ENCODE assay signal across 9 cellular contexts in genomic region chr22:42719656-42720262, GRCh38. TPM values are rescaled to one million over a fixed set of nuclear protein-coding genes. Genes with fewer than 3 reads are reported as not detected.
DNase-seq lines count a peak whose midpoint lies in the region; TF ChIP-seq lines count a peak whose summit lies in the region.
"Had no signal": no experiment of that assay in that cellular context is flagged by ENCODE, and none has a peak within 500 bp of the region (broad histone marks: within the 10 kb centered on the region; RNA-seq: fewer than 3 reads in every experiment).

No MANE protein-coding gene starts in this region.

- H3K9me3 ChIP-seq in iPS-20b (ENCODE audit: insufficient read depth, low read depth, low read length), result no peaks in the 10 kb centered on the region
- H3K9me3 ChIP-seq in stomach, result no peaks in the 10 kb centered on the region

- H3K27me3 ChIP-seq in iPS-20b (ENCODE audit: insufficient read depth, low read length), result peaks cover 52% of the 10 kb centered on the region
- peaks cover 0 to 43% (median 14%) of the 10 kb centered on the region in 3 donors for H3K27me3 ChIP-seq in stomach

- H3K4me1 ChIP-seq in iPS-20b (ENCODE audit: insufficient read depth, low read length) (peaks cover 8% of the 10 kb centered on the region), stomach (peaks cover 23 to 57% (median 52%) of the 10 kb centered on the region in 4 donors)

- no peak for TF ChIP-seq POLR2A in stomach (IDR thresholded peaks at IDR 0.05)

- TF ChIP-seq CTCF in stomach (IDR thresholded peaks at IDR 0.05), result no peak

- H3K27ac ChIP-seq in iPS-20b (ENCODE audit: low read length) (no peak overlapping the region), stomach (peak overlapping the region; percentile 68 to 93 (median 91))
- H3K27ac ChIP-seq: 22Rv1 had no signal

- no peaks in the 10 kb centered on the region for H3K36me3 ChIP-seq in iPS-20b (ENCODE audit: insufficient read depth, low read depth, low read length)
- H3K36me3 ChIP-seq in stomach, result no peaks in the 10 kb centered on the region

- peak overlapping the region; percentile 79 for H3K4me3 ChIP-seq in iPS-20b (ENCODE audit: low read length)
- peak overlapping the region; percentile 84 to 91 (median 88) for H3K4me3 ChIP-seq in stomach

- DNase-seq in DMS 273 (lab: John Stamatoyannopoulos, UW; ENCODE audit: unreplicated experiment) (peak; percentile 47), DMS 273 treated with DMSO at 0.1 percent for 48 hours (lab: John Stamatoyannopoulos, UW) (no peak), stomach (no peak), OCI-M1 (lab: John Stamatoyannopoulos, UW) (no peak), NCI-H1930 (lab: John Stamatoyannopoulos, UW) (no peak)
- no peak for DNase-seq in activated CD4-positive, alpha-beta T cell treated with anti-CD3 and anti-CD28 coated beads, Interleukin-2, amount 50 U/mL, for 4 hours

- no peak for TF ChIP-seq EP300 in stomach (IDR thresholded peaks at IDR 0.05)

- 9 to 22% (median 12%) methylated on average over 20 to 37 of the region's 37 CpGs for WGBS in stomach, 5 donors

- peak overlapping the region; percentile 41; the same call in 1 of the 2 replicates for H3K9ac ChIP-seq in iPS-20b (ENCODE audit: low read depth, low read length)

- no peaks in the 10 kb centered on the region for H3K9me3 Mint-ChIP-seq in activated naive CD8-positive, alpha-beta T cell (ENCODE audit: low read depth)

- no peak overlapping the region for H3K27ac Mint-ChIP-seq in activated naive CD8-positive, alpha-beta T cell

- H3K4me1 Mint-ChIP-seq in activated naive CD8-positive, alpha-beta T cell (ENCODE audit: low read depth), result peaks cover 16% of the 10 kb centered on the region

- H3K27me3 Mint-ChIP-seq in activated naive CD8-positive, alpha-beta T cell, result peaks cover 37% of the 10 kb centered on the region

- H3K4me3 Mint-ChIP-seq in activated naive CD8-positive, alpha-beta T cell, result peak overlapping the region; percentile 80

- intact Hi-C loops in stomach (cut with DNase I; ENCODE audit: low total_unique reads), result no loop called here

- no peaks in the 10 kb centered on the region for H3K36me3 Mint-ChIP-seq in activated naive CD8-positive, alpha-beta T cell

RNA-seq across cellular contexts. Expression of gene A4GALT, which starts 0.9 kb away (rescaled TPM):
- 10 to 100 TPM in 3 of 5 donors, 1 to 10 TPM in 2; 3.2 to 59.4 (median 13.3) TPM for total RNA-seq in stomach
- 10 to 100 TPM; 20.9 to 28.9 (median 23.9) TPM for polyA plus RNA-seq in stomach
